In genomic region chr3:151900460-151900859, GRCh38 we compare ENCODE assay signal across 16 cellular contexts. TPM values are rescaled to one million over a fixed set of nuclear protein-coding genes. Genes with fewer than 3 reads are reported as not detected.
A peak's percentile ranks its signal among the peaks of the same experiment; 100 is the strongest.
DNase-seq lines count a peak whose midpoint lies in the region; ATAC-seq and TF ChIP-seq lines count a peak whose summit lies in the region.
"Had no signal": no experiment of that assay in that cellular context is flagged by ENCODE, and none has a peak within 500 bp of the region (broad histone marks: within the 10 kb centered on the region; RNA-seq: fewer than 3 reads in every experiment).

No MANE protein-coding gene starts in this region.

- H3K9ac ChIP-seq in SK-N-SH, result peak overlapping the region; percentile 32; the same call in 1 of the 2 replicates

- 0 out of 2 replicates have a peak overlapping the region, but pooled peaks have one; percentile 60 for H3K4me2 ChIP-seq in SK-N-SH

- ATAC-seq in SK-N-SH treated with all-trans-retinoic acid at 6 μM for 48 hours (no peak), GM19351 (IDR thresholded peaks at IDR 0.05; ENCODE audit: unreplicated experiment) (no peak)

- H2AFZ ChIP-seq in SK-N-SH (ENCODE audit: low read depth), result no peak overlapping the region

- 33% methylated on average over 2 of the region's 2 CpGs for WGBS in SK-N-SH (ENCODE audit: low lambda C conversion rate)
- 76 to 81% methylated on average over 2 of the region's 2 CpGs for WGBS in sigmoid colon, 2 donors

- DNase-seq in SK-N-SH (no peak), M059J (ENCODE audit: low read depth) (peak; percentile 91), fibroblast of peridontal ligament (ENCODE audit: extremely low read depth) (peak; percentile 42), sigmoid colon (no peak), H7 (no peak), NCI-H1105 treated with DMSO at 0.1 percent for 48 hours (lab: John Stamatoyannopoulos, UW) (no peak)
- DNase-seq: DMS153, KG1, NCI-H1417 treated with DMSO at 0.1 percent for 48 hours, NCI-H2029 treated with DMSO at 0.1 percent for 48 hours, NCI-H510A, SIG-M5 had no signal

- TF ChIP-seq EP300 in SK-N-SH (IDR thresholded peaks at IDR 0.05; ENCODE audit: borderline replicate concordance in 1 of 2, low read depth in 1 of 2, low read length in 1 of 2) (no peak), sigmoid colon (IDR thresholded peaks at IDR 0.05) (no peak)

- CTCF ChIA-PET in SK-N-SH (lab: Yijun Ruan, JAX), result no interaction called here

- H3K27me3 ChIP-seq in SK-N-SH (ENCODE audit: insufficient read depth) (no peaks in the 10 kb centered on the region), sigmoid colon (no peaks in the 10 kb centered on the region), H7 (ENCODE audit: control insufficient read depth, insufficient read depth, low read length) (no peaks in the 10 kb centered on the region)

- H3K4me1 ChIP-seq in SK-N-SH (ENCODE audit: control insufficient read depth in 1 of 2, insufficient read depth in 2 of 2, low read depth in 1 of 2, low read length in 1 of 2) (peaks cover 0 to 51% of the 10 kb centered on the region in 2 experiments; a peak in 1 of 4 replicates), sigmoid colon (peaks cover 0 to 57% (median 52%) of the 10 kb centered on the region in 4 donors)

- H3F3A ChIP-seq in SK-N-SH (replicated peaks; ENCODE audit: insufficient read depth), result peaks cover 55% of the 10 kb centered on the region

- no peak overlapping the region for H3K4me3 ChIP-seq in SK-N-SH (ENCODE audit: low read depth in 2 of 2, low read length in 1 of 2)
- no peak overlapping the region for H3K4me3 ChIP-seq in sigmoid colon
- H3K4me3 ChIP-seq in H7 (ENCODE audit: insufficient read depth, low read depth, low read length), result no peak overlapping the region

- H3K27ac ChIP-seq in SK-N-SH (ENCODE audit: low read depth in 2 of 2, low read length in 1 of 2) (peak overlapping the region; percentile 67 to 89), sigmoid colon (peak overlapping the region in 3 of 4 donors; percentile 76 to 81 (median 79))
- H3K27ac ChIP-seq: 22Rv1, C4-2B had no signal

- TF ChIP-seq CTCF in SK-N-SH (IDR thresholded peaks at IDR 0.05), result no peak
- TF ChIP-seq CTCF in sigmoid colon (IDR thresholded peaks at IDR 0.05), result no peak

- no peak for TF ChIP-seq POLR2A in sigmoid colon (IDR thresholded peaks at IDR 0.05)

- no peaks in the 10 kb centered on the region for H4K20me1 ChIP-seq in SK-N-SH (ENCODE audit: insufficient read depth)

- peaks cover 45% of the 10 kb centered on the region; the same call in 1 of the 2 replicates for H3K79me2 ChIP-seq in SK-N-SH (ENCODE audit: insufficient read depth)

- intact Hi-C loops in sigmoid colon (cut with DNase I), result no loop called here

- POLR2A ChIA-PET in SK-N-SH (lab: Yijun Ruan, JAX), result no interaction called here

- no peaks in the 10 kb centered on the region for H3K9me2 ChIP-seq in SK-N-SH

- H3K36me3 ChIP-seq in SK-N-SH (replicated peaks in 1 of 2; ENCODE audit: control insufficient read depth in 1 of 2, insufficient read depth in 2 of 2, low read length in 1 of 2) (no peaks in the 10 kb centered on the region), sigmoid colon (no peaks in the 10 kb centered on the region), H7 (replicated peaks; ENCODE audit: control insufficient read depth, insufficient read depth, low read length) (no peaks in the 10 kb centered on the region)

- TF ChIP-seq RAD21 in SK-N-SH (IDR thresholded peaks at IDR 0.05; ENCODE audit: low read length), result no peak

- H3K9me3 ChIP-seq in SK-N-SH (no peaks in the 10 kb centered on the region), sigmoid colon (no peaks in the 10 kb centered on the region)

TF ChIP-seq in SK-N-SH, 30 proteins besides CTCF, POLR2A, EP300 and RAD21:
- TF ChIP-seq CHD2 (IDR thresholded peaks at IDR 0.05; ENCODE audit: low read length, partially characterized antibody), result no peak

TF ChIP-seq in SK-N-SH treated with all-trans-retinoic acid at 6 μM for 48 hours, 23 proteins besides CTCF, POLR2A, EP300 and RAD21:
- TF ChIP-seq RARB (CRISPR knock-in tag; IDR thresholded peaks at IDR 0.05), result no peak
- no peak for TF ChIP-seq GLIS3 (CRISPR knock-in tag; IDR thresholded peaks at IDR 0.05)
- TF ChIP-seq, protein P1, sequence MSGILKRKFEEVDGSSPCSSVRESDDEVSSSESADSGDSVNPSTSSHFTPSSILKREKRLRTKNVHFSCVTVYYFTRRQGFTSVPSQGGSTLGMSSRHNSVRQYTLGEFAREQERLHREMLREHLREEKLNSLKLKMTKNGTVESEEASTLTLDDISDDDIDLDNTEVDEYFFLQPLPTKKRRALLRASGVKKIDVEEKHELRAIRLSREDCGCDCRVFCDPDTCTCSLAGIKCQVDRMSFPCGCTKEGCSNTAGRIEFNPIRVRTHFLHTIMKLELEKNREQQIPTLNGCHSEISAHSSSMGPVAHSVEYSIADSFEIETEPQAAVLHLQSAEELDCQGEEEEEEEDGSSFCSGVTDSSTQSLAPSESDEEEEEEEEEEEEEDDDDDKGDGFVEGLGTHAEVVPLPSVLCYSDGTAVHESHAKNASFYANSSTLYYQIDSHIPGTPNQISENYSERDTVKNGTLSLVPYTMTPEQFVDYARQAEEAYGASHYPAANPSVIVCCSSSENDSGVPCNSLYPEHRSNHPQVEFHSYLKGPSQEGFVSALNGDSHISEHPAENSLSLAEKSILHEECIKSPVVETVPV (CRISPR knock-in tag; IDR thresholded peaks at IDR 0.05), result no peak
- no peak for TF ChIP-seq ZFP30 (CRISPR knock-in tag; IDR thresholded peaks at IDR 0.05)
- no peak for TF ChIP-seq TCF4 (CRISPR knock-in tag; IDR thresholded peaks at IDR 0.05; ENCODE audit: borderline replicate concordance)
- TF ChIP-seq PPARA (CRISPR knock-in tag; IDR thresholded peaks at IDR 0.05; ENCODE audit: borderline replicate concordance), result no peak
- TF ChIP-seq ZFP3 (CRISPR knock-in tag; IDR thresholded peaks at IDR 0.05), result no peak
- no peak for TF ChIP-seq TOX (CRISPR knock-in tag; IDR thresholded peaks at IDR 0.05; ENCODE audit: borderline replicate concordance)
- no peak for TF ChIP-seq BACH2 (CRISPR knock-in tag; IDR thresholded peaks at IDR 0.05; ENCODE audit: borderline replicate concordance)
- no peak for TF ChIP-seq SNAI2 (CRISPR knock-in tag; IDR thresholded peaks at IDR 0.05)
- TF ChIP-seq ISL1 (CRISPR knock-in tag; IDR thresholded peaks at IDR 0.05), result no peak
- no peak for TF ChIP-seq ZNF70 (CRISPR knock-in tag; IDR thresholded peaks at IDR 0.05)
- TF ChIP-seq ZC3H10 (CRISPR knock-in tag; IDR thresholded peaks at IDR 0.05), result no peak

RNA-seq across cellular contexts. Expression of gene SUCNR1, which starts 27.0 kb away (rescaled TPM):
- polyA plus RNA-seq in SK-N-SH (2012; rRNA removed), result 1.5 and 2.9 TPM in 2 replicates
- polyA plus RNA-seq in SK-N-SH (2012; cell fraction: cytosol; rRNA removed), result 3.5 and 4.6 TPM in 2 replicates
- polyA plus RNA-seq in SK-N-SH (2012; cell fraction: nucleus; rRNA removed), result 1.1 and 3.5 TPM in 2 replicates
- 1.6 and 3.0 TPM in 2 replicates for total RNA-seq in M059J (2014; rRNA removed; shearing (Covaris generic))
- total RNA-seq in sigmoid colon, result under 1 TPM in 2 of 4 donors, not detected in 2; 0.16 to 0.36 TPM
- 1 to 10 TPM in 1 of 3 donors, under 1 TPM in 2; 0.35 to 2.8 (median 0.60) TPM for polyA plus RNA-seq in sigmoid colon
- not detected in 2 replicates for total RNA-seq in H7 (2014; rRNA removed; shearing (Covaris generic))

Comparison
In these comparisons a context has a peak if more than half of its experiments do, and no peak if none do; other contexts are left out.
1. DNase-seq: peak in M059J (single experiment) and fibroblast of peridontal ligament (single experiment); none in SK-N-SH (single experiment), sigmoid colon (single experiment), H7 (single experiment) and NCI-H1105 treated with DMSO at 0.1 percent for 48 hours (single experiment).